Comparison of ENCODE assay signal across 29 cellular contexts in the genomic region with DNA sequence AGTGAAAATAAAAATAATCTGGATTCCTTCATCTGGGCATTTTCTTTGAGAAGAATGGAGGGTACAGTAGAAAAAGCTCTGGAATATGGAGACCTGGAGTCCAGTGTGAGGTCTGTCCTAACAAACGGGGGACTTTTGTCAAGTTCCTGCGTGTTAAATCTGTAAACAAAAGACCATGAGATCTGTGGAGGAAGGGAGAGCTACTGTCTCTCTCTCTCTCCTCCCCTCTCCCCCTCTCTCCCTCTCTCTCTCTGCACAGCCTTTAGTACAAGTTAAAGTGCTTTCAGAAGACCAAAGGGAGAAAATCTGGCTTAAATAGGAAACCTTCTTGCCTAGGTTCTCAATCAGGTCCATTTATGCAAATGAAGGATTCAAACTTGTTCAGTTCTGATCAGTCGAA.
"Had no signal": no experiment of that assay in that cellular context is flagged by ENCODE, and none has a peak within 500 bp of the region (broad histone marks: within the 10 kb centered on the region; RNA-seq: fewer than 3 reads in every experiment).

No MANE protein-coding gene starts in this region.

- H3K27ac Mint-ChIP-seq: naive thymus-derived CD8-positive, alpha-beta T cell; natural killer cell treated with Interleukin-12 subunit alpha and Interleukin-12 subunit beta and Interleukin-15 and Interleukin-18, amount 100 ng/mL, for 72 hours; nephron progenitor cell; progenitor cell of endocrine pancreas; stimulated activated effector memory CD8-positive, alpha-beta T cell treated with anti-CD3 and anti-CD28 coated beads, Interleukin-12 subunit alpha, Interleukin-12 subunit beta, amount 100 ng/mL, for 72 hours; stimulated activated naive B cell treated with anti-CD40 and anti-IgM and Interleukin-4, amounts not matched to agents 10 μg/mL and 1 μg/mL and 100 μg/mL, for 72 hours; stimulated activated naive CD8-positive, alpha-beta T cell treated with anti-CD3 and anti-CD28 coated beads, Interleukin-15, amount 100 ng/mL, for 72 hours; type B pancreatic cell had no signal

- ATAC-seq: naive thymus-derived CD8-positive, alpha-beta T cell; natural killer cell treated with Interleukin-12 subunit alpha and Interleukin-12 subunit beta and Interleukin-15 and Interleukin-18, amount 100 ng/mL, for 72 hours; psoas muscle; right cardiac atrium; right lobe of liver; stimulated activated effector memory CD8-positive, alpha-beta T cell treated with anti-CD3 and anti-CD28 coated beads, Interleukin-12 subunit alpha, Interleukin-12 subunit beta, amount 100 ng/mL, for 72 hours; stimulated activated naive B cell treated with anti-CD40 and anti-IgM and Interleukin-4, amounts not matched to agents 10 μg/mL and 1 μg/mL and 100 μg/mL, for 72 hours; stimulated activated naive CD8-positive, alpha-beta T cell treated with anti-CD3 and anti-CD28 coated beads, Interleukin-15, amount 100 ng/mL, for 72 hours; upper lobe of right lung had no signal

- H3K4me3 Mint-ChIP-seq: naive thymus-derived CD8-positive, alpha-beta T cell; natural killer cell treated with Interleukin-12 subunit alpha and Interleukin-12 subunit beta and Interleukin-15 and Interleukin-18, amount 100 ng/mL, for 72 hours; nephron progenitor cell; neural crest cell; stimulated activated effector memory CD8-positive, alpha-beta T cell treated with anti-CD3 and anti-CD28 coated beads, Interleukin-12 subunit alpha, Interleukin-12 subunit beta, amount 100 ng/mL, for 72 hours; stimulated activated naive B cell treated with anti-CD40 and anti-IgM and Interleukin-4, amounts not matched to agents 10 μg/mL and 1 μg/mL and 100 μg/mL, for 72 hours; stimulated activated naive CD8-positive, alpha-beta T cell treated with anti-CD3 and anti-CD28 coated beads, Interleukin-15, amount 100 ng/mL, for 72 hours; type B pancreatic cell had no signal

- H3K36me3 Mint-ChIP-seq: naive thymus-derived CD8-positive, alpha-beta T cell; natural killer cell treated with Interleukin-12 subunit alpha and Interleukin-12 subunit beta and Interleukin-15 and Interleukin-18, amount 100 ng/mL, for 72 hours; stimulated activated effector memory CD8-positive, alpha-beta T cell treated with anti-CD3 and anti-CD28 coated beads, Interleukin-12 subunit alpha, Interleukin-12 subunit beta, amount 100 ng/mL, for 72 hours; stimulated activated naive B cell treated with anti-CD40 and anti-IgM and Interleukin-4, amounts not matched to agents 10 μg/mL and 1 μg/mL and 100 μg/mL, for 72 hours; type B pancreatic cell had no signal

- H3K79me2 ChIP-seq: parathyroid adenoma had no signal

- H3K4me1 ChIP-seq: parathyroid adenoma, psoas muscle, sigmoid colon, suprapubic skin, testis, tibial artery, transverse colon, upper lobe of right lung, uterus had no signal

- H3K27ac ChIP-seq: ovary, parathyroid adenoma, psoas muscle, right lobe of liver, sigmoid colon, suprapubic skin, testis, tibial artery, transverse colon, upper lobe of right lung, uterus had no signal

- H3K27me3 ChIP-seq: ovary, right lobe of liver, sigmoid colon, suprapubic skin, testis, tibial artery, transverse colon, uterus had no signal

- H3K9me3 ChIP-seq: ovary, psoas muscle, right lobe of liver, sigmoid colon, suprapubic skin, testis, tibial artery, transverse colon, upper lobe of right lung, uterus had no signal

- H3K36me3 ChIP-seq: ovary, right lobe of liver, sigmoid colon, suprapubic skin, tibial artery, transverse colon, upper lobe of right lung, uterus had no signal

- H3K9ac ChIP-seq: parathyroid adenoma had no signal

- DNase-seq: naive thymus-derived CD8-positive, alpha-beta T cell; nephron progenitor cell; occipital lobe; ovary; posterior cingulate gyrus; psoas muscle; right cardiac atrium; right lobe of liver; sigmoid colon; small intestine; stimulated activated CD4-positive, alpha-beta T cell treated with anti-CD3 and anti-CD28 coated beads, Interleukin-15, amount 100 ng/mL, for 24 hours; stimulated activated CD4-positive, alpha-beta T cell treated with anti-CD3 and anti-CD28 coated beads, Interleukin-2, amount 100 ng/mL, for 24 hours; stimulated activated CD4-positive, alpha-beta T cell treated with anti-CD3 and anti-CD28 coated beads, Interleukin-2, amount 100 ng/mL, for 48 hours; stimulated activated CD4-positive, alpha-beta T cell treated with anti-CD3 and anti-CD28 coated beads, Interleukin-4, amount 100 ng/mL, for 24 hours; stimulated activated naive B cell treated with anti-CD40 and anti-IgM and Interleukin-4, amounts not matched to agents 10 μg/mL and 1 μg/mL and 100 μg/mL, for 72 hours; stimulated activated naive CD4-positive, alpha-beta T cell treated with Interleukin-2 at 50 U/mL for 16 hours; stimulated activated naive CD8-positive, alpha-beta T cell treated with anti-CD3 and anti-CD28 coated beads, Interleukin-15, amount 100 ng/mL, for 72 hours; testis; tibial artery; transverse colon; upper lobe of right lung; uterus had no signal

- H3K4me1 Mint-ChIP-seq: naive thymus-derived CD8-positive, alpha-beta T cell; stimulated activated effector memory CD8-positive, alpha-beta T cell treated with anti-CD3 and anti-CD28 coated beads, Interleukin-12 subunit alpha, Interleukin-12 subunit beta, amount 100 ng/mL, for 72 hours; stimulated activated naive B cell treated with anti-CD40 and anti-IgM and Interleukin-4, amounts not matched to agents 10 μg/mL and 1 μg/mL and 100 μg/mL, for 72 hours; stimulated activated naive CD8-positive, alpha-beta T cell treated with anti-CD3 and anti-CD28 coated beads, Interleukin-15, amount 100 ng/mL, for 72 hours had no signal

- H3K4me3 ChIP-seq: ovary, psoas muscle, right lobe of liver, sigmoid colon, suprapubic skin, testis, tibial artery, transverse colon, upper lobe of right lung, uterus had no signal

- H3K9me3 Mint-ChIP-seq: naive thymus-derived CD8-positive, alpha-beta T cell; natural killer cell treated with Interleukin-12 subunit alpha and Interleukin-12 subunit beta and Interleukin-15 and Interleukin-18, amount 100 ng/mL, for 72 hours; nephron progenitor cell; neural crest cell; stimulated activated effector memory CD8-positive, alpha-beta T cell treated with anti-CD3 and anti-CD28 coated beads, Interleukin-12 subunit alpha, Interleukin-12 subunit beta, amount 100 ng/mL, for 72 hours; stimulated activated naive B cell treated with anti-CD40 and anti-IgM and Interleukin-4, amounts not matched to agents 10 μg/mL and 1 μg/mL and 100 μg/mL, for 72 hours; stimulated activated naive CD8-positive, alpha-beta T cell treated with anti-CD3 and anti-CD28 coated beads, Interleukin-15, amount 100 ng/mL, for 72 hours; type B pancreatic cell had no signal

- H2AFZ ChIP-seq: parathyroid adenoma had no signal
